23 cellular contexts compared by ENCODE assay signal in the genomic region with DNA sequence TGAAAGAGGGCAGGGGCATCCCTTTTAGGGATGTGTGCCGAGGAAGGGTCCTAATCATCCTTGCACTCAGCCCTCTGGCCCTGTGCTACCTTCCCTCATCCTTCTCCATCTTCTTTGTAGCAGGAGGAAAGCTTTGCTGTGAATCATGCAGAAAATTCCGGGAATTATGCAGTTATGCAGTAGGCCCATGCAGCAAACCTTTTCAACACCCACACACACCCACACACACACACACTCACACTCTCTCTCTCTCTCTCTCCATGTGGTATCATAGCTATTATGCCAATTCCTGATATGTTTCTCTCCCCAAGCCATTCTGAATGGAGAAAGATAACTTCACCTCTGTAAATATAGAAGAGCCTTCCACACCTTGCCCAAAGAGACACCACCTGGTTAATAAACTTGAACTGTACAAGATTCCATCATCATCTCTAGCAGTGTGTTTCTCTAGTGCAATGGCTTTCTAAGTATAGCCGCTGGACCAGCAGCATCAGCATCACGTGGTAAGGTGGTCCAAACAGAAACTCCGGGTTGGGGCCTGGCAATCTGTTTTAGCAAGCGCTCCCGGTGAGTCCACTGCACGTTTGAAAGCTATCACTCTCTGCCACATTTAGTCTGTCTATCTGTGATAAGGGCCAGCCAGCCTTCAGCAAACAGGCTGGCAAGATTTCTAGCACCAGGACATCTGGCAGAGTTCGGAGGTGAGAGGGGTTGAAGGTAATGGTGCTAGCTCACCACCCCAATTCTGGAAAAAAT. TPM values are rescaled to one million over a fixed set of nuclear protein-coding genes. Genes with fewer than 3 reads are reported as not detected.
DNase-seq lines count a peak whose midpoint lies in the region; ATAC-seq and TF ChIP-seq lines count a peak whose summit lies in the region.
"Had no signal": no experiment of that assay in that cellular context is flagged by ENCODE, and none has a peak within 500 bp of the region (broad histone marks: within the 10 kb centered on the region; RNA-seq: fewer than 3 reads in every experiment).

No MANE protein-coding gene starts in this region.

- no peaks in the 10 kb centered on the region; the same call in 1 of the 2 replicates for H3K27me3 ChIP-seq in IMR-90 (ENCODE audit: control insufficient read depth, insufficient read depth, low read length)
- H3K27me3 ChIP-seq: Peyer's patch had no signal

- peaks cover 18% of the 10 kb centered on the region for H3K4me1 Mint-ChIP-seq in activated T-helper 1 cell treated with anti-CD3 and anti-CD28 coated beads, Interleukin-12 subunit alpha, Interleukin-12 subunit beta, Interleukin-2, Interleukin-4 antibody, amounts not matched to agents 30 ng/mL and 10 ng/mL and 1 ng/mL, durations not matched to agents 14 hours and 24 hours and 36 hours (ENCODE audit: low read depth)
- H3K4me1 Mint-ChIP-seq in activated naive CD8-positive, alpha-beta T cell treated with anti-CD3 and anti-CD28 coated beads for 36 hours, result no peaks in the 10 kb centered on the region
- H3K4me1 Mint-ChIP-seq: T-cell had no signal

- H4K20me1 ChIP-seq in IMR-90 (ENCODE audit: insufficient read depth, low read length), result no peaks in the 10 kb centered on the region

- H3K4me3 Mint-ChIP-seq in activated T-helper 1 cell treated with anti-CD3 and anti-CD28 coated beads, Interleukin-12 subunit alpha, Interleukin-12 subunit beta, Interleukin-2, Interleukin-4 antibody, amounts not matched to agents 30 ng/mL and 10 ng/mL and 1 ng/mL, durations not matched to agents 14 hours and 24 hours and 36 hours, result no peak overlapping the region
- H3K4me3 Mint-ChIP-seq in activated naive CD8-positive, alpha-beta T cell treated with anti-CD3 and anti-CD28 coated beads for 36 hours, result no peak overlapping the region
- H3K4me3 Mint-ChIP-seq: CD8-positive, alpha-beta T cell; T-cell had no signal

- DNase-seq in EH (ENCODE audit: low read depth) (peak; percentile 37), IMR-90 (no peak), fibroblast of mammary gland (ENCODE audit: low read depth) (peak; percentile 23), NCI-H2227 treated with DMSO at 0.1 percent for 48 hours (lab: John Stamatoyannopoulos, UW) (no peak)
- no peak for DNase-seq in activated T-helper 1 cell treated with anti-CD3 and anti-CD28 coated beads, Interleukin-12 subunit alpha, Interleukin-12 subunit beta, Interleukin-2, Interleukin-4 antibody, amounts not matched to agents 30 ng/mL and 10 ng/mL and 1 ng/mL, durations not matched to agents 14 hours and 24 hours and 36 hours (ENCODE audit: low spot score)
- DNase-seq in activated naive CD8-positive, alpha-beta T cell treated with anti-CD3 and anti-CD28 coated beads for 36 hours, result no peak
- DNase-seq: AML-193; C1 segment of cervical spinal cord; CD8-positive, alpha-beta T cell; GF-D8; MV-4-11; NCI-H1105 treated with DMSO at 0.1 percent for 48 hours; NCI-H2029 treated with DMSO at 0.1 percent for 48 hours; NCI-H345; NCI-H524; NCI-H774; NK-92 treated with Interleukin-12 subunit alpha and Interleukin-12 subunit beta, amount 100 ng/mL, for 24 hours; Peyer's patch; T-cell had no signal

- no peak overlapping the region for H3K14ac ChIP-seq in IMR-90 (replicated peaks; ENCODE audit: low read depth, low read length)

- no peaks in the 10 kb centered on the region for H3K27me3 Mint-ChIP-seq in activated T-helper 1 cell treated with anti-CD3 and anti-CD28 coated beads, Interleukin-12 subunit alpha, Interleukin-12 subunit beta, Interleukin-2, Interleukin-4 antibody, amounts not matched to agents 30 ng/mL and 10 ng/mL and 1 ng/mL, durations not matched to agents 14 hours and 24 hours and 36 hours (ENCODE audit: insufficient read depth)
- no peaks in the 10 kb centered on the region for H3K27me3 Mint-ChIP-seq in activated naive CD8-positive, alpha-beta T cell treated with anti-CD3 and anti-CD28 coated beads for 36 hours

- no peak overlapping the region for H2BK120ac ChIP-seq in IMR-90 (ENCODE audit: low read depth, low read length)

- POLR2A ChIA-PET in IMR-90 (lab: Charles Lee; ENCODE audit: unreplicated experiment), result no interaction called here

- no peak overlapping the region for H2AK5ac ChIP-seq in IMR-90 (ENCODE audit: low read depth, low read length)

- peak overlapping the region; percentile 51 for H2AFZ ChIP-seq in IMR-90 (replicated peaks; ENCODE audit: low read length, poor library complexity)

- dilution Hi-C loops in IMR-90 (cut with HindIII; ENCODE audit: low sequenced_read_pairs, unreplicated experiment), result no loop called here

- TF ChIP-seq CTCF in IMR-90 (conservative IDR thresholded peaks at IDR 0.05; ENCODE audit: low read depth, low read length) (no peak), fibroblast of mammary gland (conservative IDR thresholded peaks at IDR 0.05; ENCODE audit: control insufficient read depth, insufficient read depth, low read depth, low read length) (no peak)

- WGBS in IMR-90 (ENCODE audit: extremely low coverage in 2 of 2, insufficient read length in 1 of 2), 2 experiments, result 80% methylated on average over 1 of the region's 9 CpGs; no CpG with 5 or more reads in 1 of the 2 experiments

- no peak overlapping the region for H2BK20ac ChIP-seq in IMR-90 (ENCODE audit: low read depth, low read length)

- TF ChIP-seq POLR2A in IMR-90 (IDR thresholded peaks at IDR 0.05; ENCODE audit: low read depth, low read length), result no peak

- no peak overlapping the region for H4K5ac ChIP-seq in IMR-90 (ENCODE audit: low read depth, low read length)

- H4K91ac ChIP-seq in IMR-90 (ENCODE audit: insufficient read depth, low read depth, low read length), result no peak overlapping the region

- intact Hi-C loops in IMR-90 (cut with micrococcal nuclease), result no loop called here
- intact Hi-C loops in activated T-helper 1 cell treated with anti-CD3 and anti-CD28 coated beads, Interleukin-12 subunit alpha, Interleukin-12 subunit beta, Interleukin-2, Interleukin-4 antibody, amounts not matched to agents 30 ng/mL and 10 ng/mL and 1 ng/mL, durations not matched to agents 14 hours and 24 hours and 36 hours (cut with micrococcal nuclease), result no loop called here

- H3K36me3 ChIP-seq in IMR-90 (ENCODE audit: control insufficient read depth, insufficient read depth, low read length), result no peaks in the 10 kb centered on the region
- H3K36me3 ChIP-seq: Peyer's patch had no signal

- no peak overlapping the region for H3K9ac ChIP-seq in IMR-90 (ENCODE audit: low read depth, low read length)
- H3K9ac ChIP-seq: KMS-11 had no signal

- H3K79me1 ChIP-seq in IMR-90 (ENCODE audit: low read depth in 1 of 2, low read length in 2 of 2), result no peaks in the 10 kb centered on the region

- no peak overlapping the region for H3K4me2 ChIP-seq in IMR-90 (ENCODE audit: low read depth, low read length)
- H3K4me2 ChIP-seq: KMS-11 had no signal

- no peak overlapping the region for H3K23ac ChIP-seq in IMR-90 (ENCODE audit: low read depth, low read length)

- no peak overlapping the region for H2BK5ac ChIP-seq in IMR-90 (ENCODE audit: low read depth, low read length, poor library complexity, severe bottlenecking)

- no peak for TF ChIP-seq RAD21 in IMR-90 (IDR thresholded peaks at IDR 0.05; ENCODE audit: low read length)

- H3K4ac ChIP-seq in IMR-90 (ENCODE audit: low read depth, low read length), result no peak overlapping the region

- H2AK9ac ChIP-seq in IMR-90 (replicated peaks; ENCODE audit: low read depth, low read length, poor library complexity), result no peak overlapping the region

- H4K8ac ChIP-seq in IMR-90 (ENCODE audit: low read depth in 2 of 2, low read length in 2 of 2), result no peak overlapping the region

- H3K9me3 Mint-ChIP-seq in activated T-helper 1 cell treated with anti-CD3 and anti-CD28 coated beads, Interleukin-12 subunit alpha, Interleukin-12 subunit beta, Interleukin-2, Interleukin-4 antibody, amounts not matched to agents 30 ng/mL and 10 ng/mL and 1 ng/mL, durations not matched to agents 14 hours and 24 hours and 36 hours, result no peaks in the 10 kb centered on the region
- H3K9me3 Mint-ChIP-seq in activated naive CD8-positive, alpha-beta T cell treated with anti-CD3 and anti-CD28 coated beads for 36 hours, result no peaks in the 10 kb centered on the region
- H3K9me3 Mint-ChIP-seq: CD8-positive, alpha-beta T cell; T-cell had no signal

- peak overlapping the region; percentile 29 for H3K27ac Mint-ChIP-seq in activated T-helper 1 cell treated with anti-CD3 and anti-CD28 coated beads, Interleukin-12 subunit alpha, Interleukin-12 subunit beta, Interleukin-2, Interleukin-4 antibody, amounts not matched to agents 30 ng/mL and 10 ng/mL and 1 ng/mL, durations not matched to agents 14 hours and 24 hours and 36 hours
- no peak overlapping the region for H3K27ac Mint-ChIP-seq in activated naive CD8-positive, alpha-beta T cell treated with anti-CD3 and anti-CD28 coated beads for 36 hours
- H3K27ac Mint-ChIP-seq: CD8-positive, alpha-beta T cell; T-cell had no signal

- H3K18ac ChIP-seq in IMR-90 (ENCODE audit: low read depth, low read length), result no peak overlapping the region

- no peak overlapping the region for H3K56ac ChIP-seq in IMR-90 (ENCODE audit: extremely low read depth, insufficient read depth, low read length)

- H2BK15ac ChIP-seq in IMR-90 (ENCODE audit: low read depth, low read length), result no peak overlapping the region

- no TSS peak for BruUV-seq in IMR-90 (replicated peaks; lab: Mats Ljungman, UMichigan)

- ATAC-seq in IMR-90 (ENCODE audit: low read depth) (no peak; the same call in 1 of the 2 replicates), GM19035 (IDR thresholded peaks at IDR 0.05; ENCODE audit: unreplicated experiment) (no peak), GM18858 (IDR thresholded peaks at IDR 0.05; ENCODE audit: unreplicated experiment) (no peak)
- ATAC-seq: CD8-positive, alpha-beta T cell; HepG2; T-cell had no signal

- H3K9me3 ChIP-seq in IMR-90 (ENCODE audit: control insufficient read depth, insufficient read depth, low read length), result no peaks in the 10 kb centered on the region
- H3K9me3 ChIP-seq: Peyer's patch had no signal

- H3K4me3 ChIP-seq in IMR-90 (ENCODE audit: insufficient read depth, low read depth, low read length) (no peak overlapping the region), fibroblast of mammary gland (ENCODE audit: control insufficient read depth, low read depth, low read length) (no peak overlapping the region)
- H3K4me3 ChIP-seq: Peyer's patch had no signal

- no peaks in the 10 kb centered on the region; the same call in 1 of the 2 replicates for H3K9me1 ChIP-seq in IMR-90 (ENCODE audit: insufficient read depth, low read length)

- no peak overlapping the region for H3K27ac ChIP-seq in IMR-90 (ENCODE audit: insufficient read depth, low read length)
- H3K27ac ChIP-seq: KMS-11, Peyer's patch had no signal

- peaks cover 10% of the 10 kb centered on the region for H3K36me3 Mint-ChIP-seq in activated T-helper 1 cell treated with anti-CD3 and anti-CD28 coated beads, Interleukin-12 subunit alpha, Interleukin-12 subunit beta, Interleukin-2, Interleukin-4 antibody, amounts not matched to agents 30 ng/mL and 10 ng/mL and 1 ng/mL, durations not matched to agents 14 hours and 24 hours and 36 hours (ENCODE audit: low read depth)
- H3K36me3 Mint-ChIP-seq in activated naive CD8-positive, alpha-beta T cell treated with anti-CD3 and anti-CD28 coated beads for 36 hours, result no peaks in the 10 kb centered on the region
- H3K36me3 Mint-ChIP-seq: CD8-positive, alpha-beta T cell; T-cell had no signal

- in situ Hi-C loops in IMR-90 (cut with MboI; ENCODE audit: low sequenced_read_pairs), result loop anchor here (10.0 kb wide), 1 partner anchor 379 kb away; no protein-coding TSS in a partner anchor

- CTCF ChIA-PET in IMR-90 (lab: Yijun Ruan, JAX), result interaction anchor here (1.5 kb wide), 1 partner anchor 187 kb away, joined by 3 read pairs; no protein-coding TSS in a partner anchor

- no peaks in the 10 kb centered on the region for H3K4me1 ChIP-seq in IMR-90 (ENCODE audit: control insufficient read depth, insufficient read depth, low read length)
- H3K4me1 ChIP-seq: Peyer's patch had no signal

RNA-seq across cellular contexts. Expression of gene MDM2, which starts 57.6 kb away (rescaled TPM):
- 196 and 235 TPM in 2 replicates for total RNA-seq in IMR-90 (2012; rRNA removed)
- 21.0 and 21.9 TPM in 2 replicates for polyA plus RNA-seq in IMR-90 (2012; rRNA removed)
- polyA plus RNA-seq in IMR-90 (2012; cell fraction: cytosol; rRNA removed), result 10.1 and 22.8 TPM in 2 replicates
- 11.7 and 38.6 TPM in 2 replicates for polyA plus RNA-seq in IMR-90 (2012; cell fraction: nucleus; rRNA removed; ENCODE audit: low replicate concordance)
- 279 and 303 TPM in 2 replicates for total RNA-seq in activated T-helper 1 cell treated with anti-CD3 and anti-CD28 coated beads, Interleukin-12 subunit alpha, Interleukin-12 subunit beta, Interleukin-2, Interleukin-4 antibody, amounts not matched to agents 30 ng/mL and 10 ng/mL and 1 ng/mL, durations not matched to agents 14 hours and 24 hours and 36 hours
- 100 to 1,000 TPM; 152 to 158 TPM for total RNA-seq in activated naive CD8-positive, alpha-beta T cell treated with anti-CD3 and anti-CD28 coated beads for 36 hours

Comparison
In these comparisons a context has a peak if more than half of its experiments do, and no peak if none do; other contexts are left out.
1. DNase-seq: peak in EH (single experiment) and fibroblast of mammary gland (single experiment); none in IMR-90 (single experiment), activated T-helper 1 cell treated with anti-CD3 and anti-CD28 coated beads, Interleukin-12 subunit alpha, Interleukin-12 subunit beta, Interleukin-2, Interleukin-4 antibody, amounts not matched to agents 30 ng/mL and 10 ng/mL and 1 ng/mL, durations not matched to agents 14 hours and 24 hours and 36 hours (single experiment), NCI-H2227 treated with DMSO at 0.1 percent for 48 hours (single experiment) and activated naive CD8-positive, alpha-beta T cell treated with anti-CD3 and anti-CD28 coated beads for 36 hours (single experiment).